Comparison of ENCODE assay signal across 27 cellular contexts in genomic region chr5:176900783-176901204, GRCh38. TPM values are rescaled to one million over a fixed set of nuclear protein-coding genes. Genes with fewer than 3 reads are reported as not detected.
A peak's percentile ranks its signal among the peaks of the same experiment; 100 is the strongest.
DNase-seq lines count a peak whose midpoint lies in the region; ATAC-seq, FAIRE-seq and TF ChIP-seq lines count a peak whose summit lies in the region.
"Had no signal": no experiment of that assay in that cellular context is flagged by ENCODE, and none has a peak within 500 bp of the region (broad histone marks: within the 10 kb centered on the region; RNA-seq: fewer than 3 reads in every experiment).

No MANE protein-coding gene starts in this region.

- dilution Hi-C loops in IMR-90 (cut with HindIII; ENCODE audit: low sequenced_read_pairs, unreplicated experiment), result no loop called here

- H3K79me1 ChIP-seq in IMR-90 (ENCODE audit: low read depth in 1 of 2, low read length in 2 of 2), result no peaks in the 10 kb centered on the region
- H3K79me1 ChIP-seq in H1 (ENCODE audit: low read depth, low read length), result no peaks in the 10 kb centered on the region

- peaks cover 0 to 10% of the 10 kb centered on the region in 2 experiments; a peak in 1 of 4 replicates for H3K4me1 ChIP-seq in SK-N-SH (ENCODE audit: control insufficient read depth in 1 of 2, insufficient read depth in 2 of 2, low read depth in 1 of 2, low read length in 1 of 2)
- H3K4me1 ChIP-seq in IMR-90 (ENCODE audit: control insufficient read depth, insufficient read depth, low read length), result no peaks in the 10 kb centered on the region
- peaks cover 0 to 6% (median 3%) of the 10 kb centered on the region in 4 experiments; a peak in 5 of 7 replicates for H3K4me1 ChIP-seq in H1 (replicated peaks in 1 of 4; ENCODE audit: control insufficient read depth in 3 of 4, insufficient read depth in 4 of 4, low read length in 3 of 4)
- H3K4me1 ChIP-seq in kidney (ENCODE audit: control insufficient read depth in 1 of 2, insufficient read depth in 1 of 2, low read depth in 1 of 2, low read length in 2 of 2), result peaks cover 0 to 2% of the 10 kb centered on the region in 2 donors
- H3K4me1 ChIP-seq: SJSA1 had no signal

- H2BK20ac ChIP-seq in IMR-90 (ENCODE audit: low read depth, low read length) (no peak overlapping the region), H1 (ENCODE audit: low read length) (no peak overlapping the region)

- peak overlapping the region; percentile 26 for H2AK9ac ChIP-seq in IMR-90 (replicated peaks; ENCODE audit: low read depth, low read length, poor library complexity)

- no peak overlapping the region for H4K8ac ChIP-seq in IMR-90 (ENCODE audit: low read depth in 2 of 2, low read length in 2 of 2)
- no peak overlapping the region for H4K8ac ChIP-seq in H1 (ENCODE audit: extremely low read depth, insufficient read depth, low read length)

- no peak overlapping the region for H3K56ac ChIP-seq in IMR-90 (ENCODE audit: extremely low read depth, insufficient read depth, low read length)
- H3K56ac ChIP-seq in H1 (replicated peaks; ENCODE audit: insufficient read length, low read depth, low read length), result no peak overlapping the region

- H2BK5ac ChIP-seq in IMR-90 (ENCODE audit: low read depth, low read length, poor library complexity, severe bottlenecking) (no peak overlapping the region), H1 (ENCODE audit: low read depth, low read length) (no peak overlapping the region)

- no peak; the same call in 2 of the 3 replicates for ATAC-seq in SK-N-SH treated with all-trans-retinoic acid at 6 μM for 48 hours
- no peak; the same call in 1 of the 2 replicates for ATAC-seq in IMR-90 (ENCODE audit: low read depth)
- no peak for ATAC-seq in GM21447 (IDR thresholded peaks at IDR 0.05; ENCODE audit: unreplicated experiment)
- ATAC-seq: CD8-positive, alpha-beta T cell had no signal

- no peak overlapping the region for H2BK120ac ChIP-seq in IMR-90 (ENCODE audit: low read depth, low read length)
- H2BK120ac ChIP-seq in H1 (replicated peaks; ENCODE audit: low read depth, low read length), result no peak overlapping the region

- POLR2A ChIA-PET in SK-N-SH (lab: Yijun Ruan, JAX), result no interaction called here
- POLR2A ChIA-PET in IMR-90 (lab: Charles Lee; ENCODE audit: unreplicated experiment), result no interaction called here
- POLR2A ChIA-PET in H1 (lab: Charles Lee; ENCODE audit: partially characterized antibody), result interaction anchor here (0.7 to 1.3 kb wide), 4 partner anchors 9 to 203 kb away, joined by 3 to 5 read pairs (median 3); no protein-coding TSS in a partner anchor

- H3K9me2 ChIP-seq in SK-N-SH, result no peaks in the 10 kb centered on the region

- H4K91ac ChIP-seq in IMR-90 (ENCODE audit: insufficient read depth, low read depth, low read length) (no peak overlapping the region), H1 (replicated peaks; ENCODE audit: insufficient read length, low read length) (no peak overlapping the region)

- H3K14ac ChIP-seq in IMR-90 (replicated peaks; ENCODE audit: low read depth, low read length) (no peak overlapping the region), H1 (ENCODE audit: insufficient read length) (no peak overlapping the region)

- H3K9ac ChIP-seq in SK-N-SH (no peak overlapping the region), IMR-90 (ENCODE audit: low read depth, low read length) (no peak overlapping the region), H1 (replicated peaks in 1 of 4; ENCODE audit: extremely low read depth in 1 of 4, low read depth in 3 of 4, low read length in 3 of 4) (no peak overlapping the region), kidney (ENCODE audit: low read length in 2 of 2) (no peak overlapping the region)

- H3K4ac ChIP-seq in IMR-90 (ENCODE audit: low read depth, low read length) (no peak overlapping the region), H1 (replicated peaks; ENCODE audit: insufficient read length, low read depth, low read length) (no peak overlapping the region)

- H3F3A ChIP-seq in SK-N-SH (replicated peaks; ENCODE audit: insufficient read depth), result no peaks in the 10 kb centered on the region

- TF ChIP-seq POLR2A in IMR-90 (IDR thresholded peaks at IDR 0.05; ENCODE audit: low read depth, low read length) (no peak), H1 (IDR thresholded peaks at IDR 0.05; ENCODE audit: control extremely low read depth in 1 of 2, low read depth in 2 of 2, low read length in 2 of 2) (no peak)

- in situ Hi-C loops in IMR-90 (cut with MboI; ENCODE audit: low sequenced_read_pairs), result no loop called here

- H2BK15ac ChIP-seq in IMR-90 (ENCODE audit: low read depth, low read length) (no peak overlapping the region), H1 (ENCODE audit: low read length) (no peak overlapping the region)

- H4K5ac ChIP-seq in IMR-90 (ENCODE audit: low read depth, low read length) (no peak overlapping the region), H1 (ENCODE audit: insufficient read length, low read depth, low read length) (no peak overlapping the region)

- H3K4me3 ChIP-seq in SK-N-SH (ENCODE audit: low read depth in 2 of 2, low read length in 1 of 2) (no peak overlapping the region), IMR-90 (ENCODE audit: insufficient read depth, low read depth, low read length) (no peak overlapping the region), H1 (ENCODE audit: extremely low read depth in 1 of 4, insufficient read depth in 2 of 4, low read depth in 3 of 4, low read length in 4 of 4) (no peak overlapping the region), kidney (ENCODE audit: low read length in 2 of 2) (no peak overlapping the region)
- H3K4me3 ChIP-seq: SJSA1, smooth muscle cell had no signal

- H3K79me2 ChIP-seq in SK-N-SH (ENCODE audit: insufficient read depth) (no peaks in the 10 kb centered on the region), H1 (ENCODE audit: control insufficient read depth in 1 of 2, insufficient read depth in 2 of 2, low read length in 2 of 2) (no peaks in the 10 kb centered on the region)

- H2AK5ac ChIP-seq in IMR-90 (ENCODE audit: low read depth, low read length) (no peak overlapping the region), H1 (ENCODE audit: low read depth, low read length) (0 out of 2 replicates have a peak overlapping the region, but pooled peaks have one; percentile 29)

- no peaks in the 10 kb centered on the region for H3K23me2 ChIP-seq in H1 (ENCODE audit: low read depth, low read length)

- H2BK12ac ChIP-seq in H1 (ENCODE audit: low read depth, low read length), result no peak overlapping the region

- H3K9me1 ChIP-seq in IMR-90 (ENCODE audit: insufficient read depth, low read length), result peaks cover 10% of the 10 kb centered on the region

- TF ChIP-seq CTCF in SK-N-SH (IDR thresholded peaks at IDR 0.05) (no peak), IMR-90 (conservative IDR thresholded peaks at IDR 0.05; ENCODE audit: low read depth, low read length) (no peak), H1 (IDR thresholded peaks at IDR 0.05; ENCODE audit: control extremely low read depth in 1 of 3, insufficient read depth in 1 of 3, low read depth in 1 of 3, low read length in 3 of 3) (no peak), kidney (IDR thresholded peaks at IDR 0.05; ENCODE audit: borderline replicate concordance, extremely low read depth, insufficient read depth) (no peak)

- intact Hi-C loops in IMR-90 (cut with micrococcal nuclease), result no loop called here
- intact Hi-C loops in kidney (cut with DNase I), result no loop called here

- no peaks in the 10 kb centered on the region for H3K27me3 ChIP-seq in SK-N-SH (ENCODE audit: insufficient read depth)
- H3K27me3 ChIP-seq in IMR-90 (ENCODE audit: control insufficient read depth, insufficient read depth, low read length), result peaks cover 6% of the 10 kb centered on the region
- no peaks in the 10 kb centered on the region for H3K27me3 ChIP-seq in H1 (replicated peaks in 1 of 4; ENCODE audit: control insufficient read depth in 3 of 4, extremely low read depth in 1 of 4, insufficient read depth in 3 of 4, low read length in 3 of 4)
- H3K27me3 ChIP-seq: SJSA1 had no signal

- H4K20me1 ChIP-seq in SK-N-SH (ENCODE audit: insufficient read depth) (no peaks in the 10 kb centered on the region), IMR-90 (ENCODE audit: insufficient read depth, low read length) (no peaks in the 10 kb centered on the region; the same call in 1 of the 2 replicates), H1 (replicated peaks in 1 of 2; ENCODE audit: control insufficient read depth in 1 of 2, insufficient read depth in 2 of 2, low read length in 2 of 2) (no peaks in the 10 kb centered on the region)

- no peak overlapping the region for H3K18ac ChIP-seq in IMR-90 (ENCODE audit: low read depth, low read length)
- H3K18ac ChIP-seq in H1 (ENCODE audit: extremely low read depth, low read length), result no peak overlapping the region

- CTCF ChIA-PET in SK-N-SH (lab: Yijun Ruan, JAX) (interaction anchor here (0.8 to 3.3 kb wide), 8 partner anchors 8 to 555 kb away, joined by 3 to 12 read pairs (median 4); no protein-coding TSS in a partner anchor), IMR-90 (lab: Yijun Ruan, JAX) (no interaction called here), H1 (lab: Charles Lee; ENCODE audit: partially characterized antibody) (interaction anchor here (0.7 to 4.0 kb wide), 12 partner anchors 11 to 240 kb away, joined by 3 to 21 read pairs (median 6); no protein-coding TSS in a partner anchor)

- H3K27ac ChIP-seq in SK-N-SH (ENCODE audit: low read depth in 2 of 2, low read length in 1 of 2), result peak overlapping the region in 1 of 2 experiments; percentile 67; a peak in 2 of 4 replicates
- no peak overlapping the region for H3K27ac ChIP-seq in IMR-90 (ENCODE audit: insufficient read depth, low read length)
- H3K27ac ChIP-seq in H1 (ENCODE audit: low read depth, low read length), result peak overlapping the region; percentile 29; the same call in 1 of the 2 replicates
- peak overlapping the region; percentile 67 for H3K27ac ChIP-seq in substantia nigra (ENCODE audit: low read depth, low read length, poor library complexity, severe bottlenecking)
- H3K27ac ChIP-seq in kidney (ENCODE audit: low read depth in 2 of 2, low read length in 2 of 2), result no peak overlapping the region
- H3K27ac ChIP-seq: 22Rv1, epithelial cell of prostate, SJSA1 had no signal

- H3K36me3 ChIP-seq in SK-N-SH (replicated peaks in 1 of 2; ENCODE audit: control insufficient read depth in 1 of 2, insufficient read depth in 2 of 2, low read length in 1 of 2) (peaks cover 27 to 46% of the 10 kb centered on the region in 2 experiments), IMR-90 (ENCODE audit: control insufficient read depth, insufficient read depth, low read length) (peaks cover 19% of the 10 kb centered on the region), H1 (ENCODE audit: control insufficient read depth in 2 of 4, insufficient read depth in 4 of 4, low read length in 3 of 4) (peaks cover 12 to 29% (median 24%) of the 10 kb centered on the region in 4 experiments; a peak in 7 of 8 replicates), kidney (ENCODE audit: control insufficient read depth in 1 of 2, insufficient read depth in 2 of 2, low read length in 2 of 2) (peaks cover 17 to 20% of the 10 kb centered on the region in 2 donors)

- DNase-seq in SK-N-SH (no peak), IMR-90 (no peak), H1 (ENCODE audit: low read depth in 1 of 2, low spot score in 2 of 2) (no peak), substantia nigra (lab: John Stamatoyannopoulos, UW) (no peak), kidney (no peak), inferior parietal cortex (ENCODE audit: extremely low spot score) (no peak)
- DNase-seq: activated CD4-positive, alpha-beta T cell treated with anti-CD3 and anti-CD28 coated beads for 4 hours; activated naive CD4-positive, alpha-beta T cell treated with anti-CD3 and anti-CD28 coated beads, Interleukin-2, amount 10 ng/mL, durations not matched to agents 7 days and 5 days; activated T-cell treated with anti-CD3 and anti-CD28 coated beads, Interleukin-2, amount 50 U/mL, for 72 hours; CD8-positive, alpha-beta T cell; DMS153; Karpas-422; MV-4-11; NCI-H1694 treated with DMSO at 0.1 percent for 48 hours; NCI-H2171 treated with DMSO at 0.1 percent for 48 hours; T-helper 2 cell had no signal

- no peak for FAIRE-seq in H1 (lab: Jason Lieb, UNC)
- no peak for FAIRE-seq in kidney (lab: Jason Lieb, UNC)
- FAIRE-seq: astrocyte, RCC 7860 had no signal

- no TSS peak for BruUV-seq in IMR-90 (replicated peaks; lab: Mats Ljungman, UMichigan)

- WGBS in SK-N-SH (ENCODE audit: low lambda C conversion rate), result 94% methylated on average over 5 of the region's 6 CpGs
- WGBS in IMR-90 (ENCODE audit: extremely low coverage in 2 of 2, insufficient read length in 1 of 2), 2 experiments, result 88% methylated on average over 2 of the region's 6 CpGs; no CpG with 5 or more reads in 1 of the 2 experiments
- WGBS in H1 (ENCODE audit: extremely low coverage in 1 of 2, insufficient coverage in 1 of 2, insufficient read length in 1 of 2, insufficient replicate concordance in 2 of 2, low coverage in 1 of 2, low lambda C conversion rate in 2 of 2, missing lambda C conversion rate in 1 of 2), 2 experiments, result 98% methylated on average over 6 of the region's 6 CpGs; no CpG with 5 or more reads in 1 of the 2 experiments

- TF ChIP-seq RAD21 in SK-N-SH (IDR thresholded peaks at IDR 0.05; ENCODE audit: low read length) (no peak), IMR-90 (IDR thresholded peaks at IDR 0.05; ENCODE audit: low read length) (no peak), H1 (IDR thresholded peaks at IDR 0.05 in 1 of 2, conservative IDR thresholded peaks at IDR 0.05 in 1 of 2; ENCODE audit: low read depth in 2 of 2, low read length in 2 of 2) (no peak)

- H2AFZ ChIP-seq in SK-N-SH (ENCODE audit: low read depth) (no peak overlapping the region), IMR-90 (replicated peaks; ENCODE audit: low read length, poor library complexity) (no peak overlapping the region), H1 (ENCODE audit: low read length) (no peak overlapping the region)

- H3K4me2 ChIP-seq in SK-N-SH (no peak overlapping the region), IMR-90 (ENCODE audit: low read depth, low read length) (no peak overlapping the region), H1 (ENCODE audit: insufficient read depth in 1 of 2, low read depth in 2 of 2, low read length in 2 of 2) (no peak overlapping the region)
- H3K4me2 ChIP-seq: smooth muscle cell had no signal

- no peak for TF ChIP-seq EP300 in SK-N-SH (IDR thresholded peaks at IDR 0.05; ENCODE audit: borderline replicate concordance in 1 of 2, low read depth in 1 of 2, low read length in 1 of 2)
- no peak for TF ChIP-seq EP300 in H1 (IDR thresholded peaks at IDR 0.05; ENCODE audit: borderline replicate concordance in 1 of 2, low read depth in 2 of 2, low read length in 2 of 2)

- no peaks in the 10 kb centered on the region for H3K9me3 ChIP-seq in SK-N-SH
- H3K9me3 ChIP-seq in IMR-90 (ENCODE audit: control insufficient read depth, insufficient read depth, low read length), result no peaks in the 10 kb centered on the region
- H3K9me3 ChIP-seq in H1 (ENCODE audit: insufficient read depth in 2 of 2, low read depth in 1 of 2, low read length in 1 of 2), result no peaks in the 10 kb centered on the region
- H3K9me3 ChIP-seq in kidney (ENCODE audit: control insufficient read depth in 1 of 2, low read length in 2 of 2), result no peaks in the 10 kb centered on the region
- H3K9me3 ChIP-seq: SJSA1 had no signal

- H3K23ac ChIP-seq in IMR-90 (ENCODE audit: low read depth, low read length) (no peak overlapping the region), H1 (ENCODE audit: insufficient read length) (no peak overlapping the region)

RNA-seq across cellular contexts. Expression of gene HK3, which starts 1.6 kb away (rescaled TPM):
- polyA plus RNA-seq in SK-N-SH (2012; rRNA removed) (0.02 TPM in 2 replicates), IMR-90 (2012; rRNA removed) (not detected in 2 replicates), H1 (2011; rRNA removed) (not detected in 2 replicates), kidney (ENCODE audit: insufficient read depth, low read depth, low replicate concordance) (2.0 TPM)
- polyA plus RNA-seq in SK-N-SH (2012; cell fraction: cytosol; rRNA removed), result 0.01 TPM in 1 of 2 replicates, not detected in the other
- 0.19 and 0.20 TPM in 2 replicates for polyA plus RNA-seq in SK-N-SH (2012; cell fraction: nucleus; rRNA removed)
- total RNA-seq in IMR-90 (2012; rRNA removed) (not detected in 2 replicates), kidney (21.2 TPM)
- not detected in 2 replicates for polyA plus RNA-seq in IMR-90 (2012; cell fraction: cytosol; rRNA removed)
- 0.05 and 0.15 TPM in 2 replicates for polyA plus RNA-seq in IMR-90 (2012; cell fraction: nucleus; rRNA removed; ENCODE audit: low replicate concordance)
- total RNA-seq in H1 (2021; fragmentation: NEBNext Ultra II Directional; extraction: Animal tissue kit (Norgen Biotek cat#: 25700)), result not detected in 2 replicates
- 0.04 TPM for polyA plus RNA-seq in H1 (2011; cell fraction: cytosol; rRNA removed)
- 0.10 TPM for polyA plus RNA-seq in H1 (2011; cell fraction: nucleus; rRNA removed)
- polyA plus RNA-seq in H1 (2012, experiment 1 of 2), result not detected in 4 replicates
- not detected for polyA plus RNA-seq in H1 (2012, experiment 2 of 2)
- not detected for polyA plus RNA-seq in H1 (2013, experiment 1 of 2)
- polyA plus RNA-seq in H1 (2013, experiment 2 of 2), result not detected
- 0.24 TPM in 1 of 2 replicates, not detected in the other for polyA minus RNA-seq in H1 (2011; rRNA and poly(A)+ RNA removed)
- not detected for polyA minus RNA-seq in H1 (2011; cell fraction: cytosol; rRNA and poly(A)+ RNA removed)
- not detected for polyA minus RNA-seq in H1 (2011; cell fraction: nucleus; rRNA and poly(A)+ RNA removed)
- total RNA-seq: astrocyte; CD8-positive, alpha-beta T cell; G401; H7; myocyte; SJSA1; smooth muscle cell had no signal
- polyA plus RNA-seq: smooth muscle cell had no signal

Comparison
In these comparisons a context has a peak if more than half of its experiments do, and no peak if none do; other contexts are left out.
1. H3K27ac ChIP-seq: peak in H1 (single experiment) and substantia nigra (single experiment); none in IMR-90 (single experiment) and kidney (0 of 2).
2. Of the 17 proteins assayed by ChIP-seq in both H1 and SK-N-SH: peak only in H1: none; only in SK-N-SH: POLR2AphosphoS5; in both: none; in neither: 16.